In genomic region chr1:66733348-66734017, GRCh38 we compare ENCODE assay signal across 1 cellular context.
TF ChIP-seq lines count a peak whose summit lies in the region.

No MANE protein-coding gene starts in this region.

TF ChIP-seq in GM12878, 131 proteins besides CTCF, POLR2A, EP300 and RAD21 (continued from another document):
- no peak for TF ChIP-seq IRF4 (IDR thresholded peaks at IDR 0.05; ENCODE audit: low read depth, low read length)
